9 cellular contexts compared by ENCODE assay signal in genomic region chr10:48670978-48671913, GRCh38. TPM values are rescaled to one million over a fixed set of nuclear protein-coding genes. Genes with fewer than 3 reads are reported as not detected.
A peak's percentile ranks its signal among the peaks of the same experiment; 100 is the strongest.
DNase-seq lines count a peak whose midpoint lies in the region; ATAC-seq and TF ChIP-seq lines count a peak whose summit lies in the region.
"Had no signal": no experiment of that assay in that cellular context is flagged by ENCODE, and none has a peak within 500 bp of the region (broad histone marks: within the 10 kb centered on the region; RNA-seq: fewer than 3 reads in every experiment).

No MANE protein-coding gene starts in this region.

- TF ChIP-seq POLR2A in spleen (IDR thresholded peaks at IDR 0.05): no peak

- peaks cover 4% of the 10 kb centered on the region; the same call in 1 of the 2 replicates for H3K27me3 ChIP-seq in Panc1 (ENCODE audit: control insufficient read depth, insufficient read depth, low read length)
- peaks cover 0 to 11% (median 0%) of the 10 kb centered on the region in 7 donors for H3K27me3 ChIP-seq in spleen (replicated peaks in 1 of 7)

- no TSS peak for BruUV-seq in Panc1 (replicated peaks; lab: Mats Ljungman, UMichigan)

- in situ Hi-C loops in Panc1 (cut with HindIII; ENCODE audit: low pct_unique_long_range_greater_than_20kb, low sequenced_read_pairs): no loop called here

- ATAC-seq in GM19043 (IDR thresholded peaks at IDR 0.05; ENCODE audit: low read depth, unreplicated experiment) (peak; percentile 58), HG02840 (IDR thresholded peaks at IDR 0.05; ENCODE audit: low FRiP score, unreplicated experiment) (peak; percentile 52), Panc1 (peak; percentile 34; the same call in 1 of the 2 replicates)

- WGBS in spleen, 5 donors: 44 to 80% (median 69%) methylated on average over 13 to 28 of the region's 28 CpGs

- no peaks in the 10 kb centered on the region for H3K9me3 ChIP-seq in Panc1 (ENCODE audit: control insufficient read depth, insufficient read depth, low read depth, low read length)
- no peaks in the 10 kb centered on the region for H3K9me3 ChIP-seq in spleen

- H3K27ac ChIP-seq in Panc1 (ENCODE audit: low read length) (no peak overlapping the region), spleen (peak overlapping the region; percentile 68 to 94 (median 87))

- DNase-seq in Panc1 (ENCODE audit: low read depth, low spot score) (no peak), spleen (peak; percentile 96), C1 segment of cervical spinal cord (lab: John Stamatoyannopoulos, UW) (no peak), amygdala (lab: John Stamatoyannopoulos, UW) (no peak)
- no peak for DNase-seq in activated CD4-positive, alpha-beta T cell treated with anti-CD3 and anti-CD28 coated beads, Interleukin-2, amount 50 U/mL, for 48 hours
- DNase-seq: activated effector memory CD4-positive, alpha-beta T cell treated with Interleukin-2 at 50 U/mL for 16 hours had no signal

- CTCF ChIA-PET in Panc1 (lab: Charles Lee): no interaction called here

- no peaks in the 10 kb centered on the region for H3K36me3 ChIP-seq in Panc1 (ENCODE audit: control insufficient read depth, insufficient read depth, low read length)
- no peaks in the 10 kb centered on the region for H3K36me3 ChIP-seq in spleen

- POLR2A ChIA-PET in Panc1 (lab: Charles Lee): no interaction called here

- no peak for TF ChIP-seq CTCF in Panc1 (IDR thresholded peaks at IDR 0.05)
- TF ChIP-seq CTCF in spleen (IDR thresholded peaks at IDR 0.05 in 8 of 11, conservative IDR thresholded peaks at IDR 0.05 in 3 of 11): no peak

- H3K4me3 ChIP-seq in Panc1 (ENCODE audit: low read depth in 2 of 2, low read length in 2 of 2): no peak overlapping the region
- H3K4me3 ChIP-seq in spleen: peak overlapping the region in 1 of 8 donors; percentile 48

- H3K4me1 ChIP-seq in Panc1 (ENCODE audit: control insufficient read depth, insufficient read depth, low read length) (no peaks in the 10 kb centered on the region), spleen (peaks cover 4 to 66% (median 30%) of the 10 kb centered on the region in 6 donors)

- intact Hi-C loops in Panc1 (cut with micrococcal nuclease; ENCODE audit: unreplicated experiment): no loop called here
- intact Hi-C loops in spleen (cut with DNase I; ENCODE audit: low total_unique reads): no loop called here

RNA-seq across cellular contexts. Expression of gene WDFY4, which starts 13.4 kb away (rescaled TPM):
- total RNA-seq in Panc1 (2021; ENCODE audit: unreplicated experiment) (0.23 TPM), spleen (100 to 1,000 TPM in 3 of 7 donors, 10 to 100 TPM in 4; 72.1 to 120 (median 96.8) TPM)
- polyA plus RNA-seq in Panc1 (2012; ENCODE audit: insufficient read length): not detected
- polyA plus RNA-seq in spleen: 10 to 100 TPM; 31.7 to 49.7 (median 39.0) TPM
- total RNA-seq: M059J had no signal

Comparison
In these comparisons a context has a peak if more than half of its experiments do, and no peak if none do; other contexts are left out.
1. RNA of gene WDFY4, which starts 13.4 kb away (total RNA-seq): 72.1 to 120 TPM in spleen; 0.23 TPM in Panc1 (single experiment); every median in the first group is over 10 times any median in the second.
2. Peak in every context shown above with its lines, with median percentiles within 50 percentile points of each other: ATAC-seq.